13 cellular contexts compared by ENCODE assay signal in the genomic region with DNA sequence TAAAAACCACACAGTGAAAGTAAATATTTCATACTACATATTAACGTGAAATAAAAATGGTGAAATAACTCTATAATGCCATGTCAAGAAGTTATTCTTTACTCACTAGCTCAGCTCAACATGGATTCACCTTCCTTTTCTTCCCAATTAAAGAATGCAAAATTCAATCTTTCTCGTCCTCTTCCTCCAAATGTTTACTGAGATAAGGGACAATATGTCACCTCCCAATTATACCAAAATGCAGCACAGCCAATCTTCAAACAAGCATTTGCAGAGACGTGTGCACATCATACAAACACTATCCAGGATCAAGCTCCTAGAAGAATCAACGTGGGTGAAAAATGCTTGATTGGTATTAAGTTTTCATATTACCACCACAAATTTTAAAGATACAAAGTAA. TPM values are rescaled to one million over a fixed set of nuclear protein-coding genes. Genes with fewer than 3 reads are reported as not detected.
DNase-seq lines count a peak whose midpoint lies in the region; ATAC-seq and TF ChIP-seq lines count a peak whose summit lies in the region.
"Had no signal": no experiment of that assay in that cellular context is flagged by ENCODE, and none has a peak within 500 bp of the region (broad histone marks: within the 10 kb centered on the region; RNA-seq: fewer than 3 reads in every experiment).

No MANE protein-coding gene starts in this region.

- no peak for DNase-seq in left ventricle myocardium inferior
- DNase-seq in left ventricle myocardium superior: no peak
- no peak for DNase-seq in left lung
- DNase-seq in upper lobe of left lung: no peak
- no peak for DNase-seq in activated gamma-delta T cell treated with Interleukin-2 at 50 U/mL for 16 hours
- DNase-seq: cortex of kidney; left colon; NCI-H1930; stimulated activated CD4-positive, alpha-beta T cell treated with anti-CD3 and anti-CD28 coated beads, Interleukin-4, amount 100 ng/mL, for 24 hours; T1000 had no signal

- peaks cover 99% of the 10 kb centered on the region for H3K4me1 ChIP-seq in left ventricle myocardium inferior
- peaks cover 78 to 100% of the 10 kb centered on the region in 2 donors for H3K4me1 ChIP-seq in left lung
- peaks cover 91 to 100% (median 99%) of the 10 kb centered on the region in 4 donors for H3K4me1 ChIP-seq in upper lobe of left lung

- TF ChIP-seq EP300 in upper lobe of left lung (IDR thresholded peaks at IDR 0.05): no peak

- no peaks in the 10 kb centered on the region for H3K36me3 ChIP-seq in left ventricle myocardium inferior
- H3K36me3 ChIP-seq in left lung: no peaks in the 10 kb centered on the region
- H3K36me3 ChIP-seq in upper lobe of left lung: no peaks in the 10 kb centered on the region

- 22 to 23% methylated on average over 4 of the region's 4 CpGs for WGBS in upper lobe of left lung, 2 donors

- peak overlapping the region; percentile 97 for H3K27ac Mint-ChIP-seq in activated T-helper 17 cell treated with anti-CD3 and anti-CD28 coated beads, Interleukin-2, amount 50 U/mL, for 72 hours

- H3K27me3 Mint-ChIP-seq in activated T-helper 17 cell treated with anti-CD3 and anti-CD28 coated beads, Interleukin-2, amount 50 U/mL, for 72 hours: no peaks in the 10 kb centered on the region

- peaks cover 67% of the 10 kb centered on the region for H3K4me1 Mint-ChIP-seq in activated T-helper 17 cell treated with anti-CD3 and anti-CD28 coated beads, Interleukin-2, amount 50 U/mL, for 72 hours

- H3K27ac ChIP-seq in left ventricle myocardium inferior (replicated peaks) (peak overlapping the region; percentile 61), left lung (peak overlapping the region; percentile 60 to 93), upper lobe of left lung (peak overlapping the region; percentile 32 to 99 (median 65))

- TF ChIP-seq CTCF in left ventricle myocardium inferior (IDR thresholded peaks at IDR 0.05; ENCODE audit: borderline replicate concordance): no peak
- TF ChIP-seq CTCF in left lung (IDR thresholded peaks at IDR 0.05): no peak
- no peak for TF ChIP-seq CTCF in upper lobe of left lung (IDR thresholded peaks at IDR 0.05)

- peak overlapping the region; percentile 97 for H3K4me3 Mint-ChIP-seq in activated T-helper 17 cell treated with anti-CD3 and anti-CD28 coated beads, Interleukin-2, amount 50 U/mL, for 72 hours

- ATAC-seq in left ventricle myocardium superior (no peak), left lung (no peak), upper lobe of left lung (ENCODE audit: low FRiP score in 2 of 2) (no peak), GM18907 (IDR thresholded peaks at IDR 0.05; ENCODE audit: unreplicated experiment) (no peak)
- ATAC-seq in activated T-helper 17 cell treated with anti-CD3 and anti-CD28 coated beads, Interleukin-2, amount 50 U/mL, for 72 hours (replicated peaks): no peak
- ATAC-seq in activated CD4-positive, CD25-positive, alpha-beta regulatory T cell treated with anti-CD3 and anti-CD28 coated beads, Interleukin-2, amount 50 U/mL, for 24 hours: no peak
- ATAC-seq: left colon had no signal

- no peaks in the 10 kb centered on the region for H3K9me3 Mint-ChIP-seq in activated T-helper 17 cell treated with anti-CD3 and anti-CD28 coated beads, Interleukin-2, amount 50 U/mL, for 72 hours

- no peak for TF ChIP-seq POLR2A in upper lobe of left lung (IDR thresholded peaks at IDR 0.05)

- H3K9me3 ChIP-seq in left ventricle myocardium inferior (replicated peaks) (no peaks in the 10 kb centered on the region), left lung (no peaks in the 10 kb centered on the region), upper lobe of left lung (no peaks in the 10 kb centered on the region)

- H3K27me3 ChIP-seq in left ventricle myocardium inferior (ENCODE audit: low read depth) (no peaks in the 10 kb centered on the region), left lung (no peaks in the 10 kb centered on the region), upper lobe of left lung (no peaks in the 10 kb centered on the region)

- peaks cover 84% of the 10 kb centered on the region for H3K36me3 Mint-ChIP-seq in activated T-helper 17 cell treated with anti-CD3 and anti-CD28 coated beads, Interleukin-2, amount 50 U/mL, for 72 hours (ENCODE audit: low read depth)

- H3K4me3 ChIP-seq in left ventricle myocardium inferior (no peak overlapping the region), left lung (no peak overlapping the region), upper lobe of left lung (no peak overlapping the region)

- intact Hi-C loops in left ventricle myocardium inferior (cut with micrococcal nuclease) (no loop called here), left ventricle myocardium superior (cut with micrococcal nuclease) (no loop called here), left lung (cut with DNase I) (no loop called here)

RNA-seq across cellular contexts. Expression of a gene that starts 7.3 kb away (rescaled TPM):
- total RNA-seq in left ventricle myocardium inferior: 203 TPM
- total RNA-seq in left ventricle myocardium superior: 252 TPM
- total RNA-seq in activated T-helper 17 cell treated with anti-CD3 and anti-CD28 coated beads, Interleukin-2, amount 50 U/mL, for 72 hours: 100 to 1,000 TPM; 285 to 351 TPM
- 100 to 1,000 TPM; 210 to 272 TPM for total RNA-seq in left lung
- 100 to 1,000 TPM in 4 of 6 donors, 10 to 100 TPM in 2; 71.6 to 279 (median 148) TPM for total RNA-seq in upper lobe of left lung
